Comparison of ENCODE assay signal across 10 cellular contexts in the genomic region with DNA sequence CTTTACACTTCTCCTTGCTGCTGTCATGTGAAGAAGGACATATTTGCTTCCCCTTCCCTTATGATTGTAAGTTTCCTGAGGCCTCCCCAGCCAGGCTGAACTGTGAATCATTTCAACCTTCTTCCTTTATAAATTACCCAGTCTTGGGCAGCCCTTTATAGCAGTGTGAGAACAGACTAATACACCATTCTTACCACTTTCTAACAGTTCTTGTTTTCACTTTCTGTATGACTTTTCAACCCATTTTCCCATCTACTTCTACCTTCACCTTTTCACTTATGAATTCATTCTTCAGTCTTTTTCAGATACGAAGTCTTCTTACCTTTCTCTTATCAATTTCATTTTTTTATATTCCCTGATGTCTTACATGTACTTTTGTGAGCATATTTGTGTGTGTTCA. TPM values are rescaled to one million over a fixed set of nuclear protein-coding genes. Genes with fewer than 3 reads are reported as not detected.
"Had no signal": no experiment of that assay in that cellular context is flagged by ENCODE, and none has a peak within 500 bp of the region (broad histone marks: within the 10 kb centered on the region; RNA-seq: fewer than 3 reads in every experiment).

No MANE protein-coding gene starts in this region.

- H3K9me3 ChIP-seq: HAP-1 had no signal

- H3K9me3 Mint-ChIP-seq: GM23338, H9, HFFc6 had no signal

- H3K27ac ChIP-seq: GM23248 had no signal

- H3K27ac Mint-ChIP-seq: GM23338, H9, HFFc6 had no signal

- ATAC-seq: GM23338, HCT116 had no signal

- H3K4me3 ChIP-seq: GM23248, GM23338, HAP-1 had no signal

- H3K4me1 ChIP-seq: HAP-1 had no signal

- H3K4me2 ChIP-seq: GM23338 had no signal

- DNase-seq: GM23248, GOT3, H7, H9, HCEC 1CT, HFFc6 had no signal

- H3K4me1 Mint-ChIP-seq: GM23338, H9 had no signal

- H3K4me3 Mint-ChIP-seq: GM23338, H9, HFFc6 had no signal

- H2AFZ ChIP-seq: GM23248, GM23338 had no signal

- H3K9ac ChIP-seq: GM23248 had no signal

- H3K36me3 ChIP-seq: HAP-1 had no signal

RNA-seq across cellular contexts. Expression of gene FOXA1, which starts 55.1 kb away (rescaled TPM):
- total RNA-seq: GM23248, GM23338 had no signal
- polyA plus RNA-seq: GM23338 had no signal

RNA-seq across cellular contexts. Expression of gene TTC6, which starts 55.4 kb away (rescaled TPM):
- total RNA-seq: GM23248, GM23338, H1 had no signal
- polyA plus RNA-seq: GM23248 had no signal
